Comparison of ENCODE assay signal across 8 cellular contexts in genomic region chr1:174726167-174726879, GRCh38.
DNase-seq lines count a peak whose midpoint lies in the region; ATAC-seq and TF ChIP-seq lines count a peak whose summit lies in the region.

No MANE protein-coding gene starts in this region.

- WGBS in heart right ventricle, 2 donors = 65 to 69% methylated on average over 2 of the region's 2 CpGs
- WGBS in transverse colon (ENCODE audit: low coverage in 1 of 2), 2 donors = 56 to 62% methylated on average over 2 of the region's 2 CpGs

- TF ChIP-seq CTCF in heart right ventricle (IDR thresholded peaks at IDR 0.05) (peak in 8 of 9 donors; percentile 27 to 73 (median 61)), transverse colon (IDR thresholded peaks at IDR 0.05) (peak; percentile 31 to 52 (median 44))

- no peaks in the 10 kb centered on the region for H3K27me3 ChIP-seq in heart right ventricle
- H3K27me3 ChIP-seq in transverse colon = no peaks in the 10 kb centered on the region

- intact Hi-C loops in heart right ventricle (cut with DNase I) = loop anchor here in 4 of 10 donors (5.0 to 10.0 kb wide), 2 partner anchors 312 to 464 kb away; no protein-coding TSS in a partner anchor
- intact Hi-C loops in left cardiac atrium (cut with DNase I) = loop anchor here in 1 of 2 donors (5.0 kb wide), 1 partner anchor 464 kb away; no protein-coding TSS in a partner anchor
- intact Hi-C loops in transverse colon (cut with DNase I; ENCODE audit: low total_unique reads) = no loop called here

- no peak for TF ChIP-seq POLR2A in transverse colon (IDR thresholded peaks at IDR 0.05)

- H3K36me3 ChIP-seq in heart right ventricle (no peaks in the 10 kb centered on the region), transverse colon (no peaks in the 10 kb centered on the region)

- ATAC-seq in heart right ventricle (no peak), left cardiac atrium (no peak), HG02623 (IDR thresholded peaks at IDR 0.05; ENCODE audit: unreplicated experiment) (no peak), HG03457 (IDR thresholded peaks at IDR 0.05; ENCODE audit: unreplicated experiment) (no peak)

- in situ Hi-C loops in transverse colon (cut with MboI; ENCODE audit: low pct_ligation_motif_present in 1 of 4, low pct_unique_long_range_greater_than_20kb in 1 of 4, low sequenced_read_pairs in 3 of 4) = no loop called here

- H3K27ac ChIP-seq in heart right ventricle (no peak overlapping the region), transverse colon (no peak overlapping the region)

- DNase-seq in heart right ventricle (no peak), left cardiac atrium (no peak), OCI-M1 (lab: John Stamatoyannopoulos, UW) (peak; percentile 65), fibroblast of peridontal ligament (ENCODE audit: extremely low read depth) (peak; percentile 74), transverse colon (no peak)
- no peak for DNase-seq in activated CD4-positive, CD25-positive, alpha-beta regulatory T cell treated with anti-CD3 and anti-CD28 coated beads, Interleukin-2, amount 50 U/mL, for 72 hours

- H3K9me3 ChIP-seq in heart right ventricle (no peaks in the 10 kb centered on the region), transverse colon (no peaks in the 10 kb centered on the region)

- H3K4me1 ChIP-seq in heart right ventricle = peaks cover 0 to 2% (median 0%) of the 10 kb centered on the region in 9 donors
- peaks cover 0 to 4% (median 0%) of the 10 kb centered on the region in 4 donors for H3K4me1 ChIP-seq in transverse colon

- H3K4me3 ChIP-seq in heart right ventricle (no peak overlapping the region), transverse colon (no peak overlapping the region)

- TF ChIP-seq EP300 in transverse colon (IDR thresholded peaks at IDR 0.05; ENCODE audit: low read depth) = no peak

Comparison
In these comparisons a context has a peak if more than half of its experiments do, and no peak if none do; other contexts are left out.
1. DNase-seq: peak in OCI-M1 (single experiment) and fibroblast of peridontal ligament (single experiment); none in heart right ventricle (0 of 2), left cardiac atrium (single experiment), transverse colon (single experiment) and activated CD4-positive, CD25-positive, alpha-beta regulatory T cell treated with anti-CD3 and anti-CD28 coated beads, Interleukin-2, amount 50 U/mL, for 72 hours (single experiment).